In the genomic region with DNA sequence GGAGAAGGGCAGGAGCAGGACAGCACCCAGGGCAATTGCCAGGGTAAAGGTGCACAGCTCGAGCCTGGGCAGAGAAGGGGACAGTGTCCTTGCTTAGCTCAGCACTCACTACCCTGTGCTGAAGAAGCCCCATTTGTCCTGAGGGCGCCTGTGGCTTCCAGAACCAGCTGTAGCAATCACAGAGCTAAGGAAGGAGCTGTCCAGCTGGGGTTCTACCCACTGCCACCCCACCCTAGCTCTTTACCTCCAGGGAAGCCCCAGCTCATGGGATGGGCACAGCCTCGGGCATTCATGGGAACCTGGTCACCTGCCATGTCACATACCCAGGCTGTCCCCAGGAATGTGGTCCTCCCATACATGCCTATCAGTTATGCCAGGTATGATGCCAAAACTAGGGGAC, we compare ENCODE assay signal across 2 cellular contexts.
TF ChIP-seq lines count a peak whose summit lies in the region.

No MANE protein-coding gene starts in this region.

TF ChIP-seq in IMR-90, 13 proteins besides CTCF, POLR2A, EP300 and RAD21:
- TF ChIP-seq MAFK (IDR thresholded peaks at IDR 0.05; ENCODE audit: low read depth, low read length) (no peak), ELK1 (IDR thresholded peaks at IDR 0.05; ENCODE audit: borderline replicate concordance, low read depth, low read length) (no peak), MXI1 (IDR thresholded peaks at IDR 0.05; ENCODE audit: borderline replicate concordance, low read depth, low read length) (no peak), RFX5 (IDR thresholded peaks at IDR 0.05; ENCODE audit: low read depth, low read length) (no peak), NFE2L2 (IDR thresholded peaks at IDR 0.05; ENCODE audit: low read depth, low read length) (no peak), BHLHE40 (IDR thresholded peaks at IDR 0.05; ENCODE audit: low read depth, low read length) (no peak)

TF ChIP-seq in PFSK-1, 5 proteins besides CTCF, POLR2A, EP300 and RAD21:
- TF ChIP-seq FOXP2 (optimal IDR thresholded peaks at IDR 0.05; ENCODE audit: borderline replicate concordance, extremely low read depth, extremely low read length, insufficient read depth) (no peak), POLR2AphosphoS5 (IDR thresholded peaks at IDR 0.05; ENCODE audit: low read depth, low read length) (no peak), SIN3A (IDR thresholded peaks at IDR 0.05; ENCODE audit: borderline replicate concordance, insufficient read depth, low read length) (no peak), REST (IDR thresholded peaks at IDR 0.05; ENCODE audit: insufficient read depth in 1 of 2, low read depth in 2 of 2, low read length in 2 of 2) (peak; percentile 11 to 54; a peak in 1 of 4 replicates)
TF ChIP-seq in PFSK-1: peak in this region for 1.
